Comparison of ENCODE assay signal across 2 cellular contexts in genomic region chr10:131909014-131909808, GRCh38.
TF ChIP-seq lines count a peak whose summit lies in the region.

No MANE protein-coding gene starts in this region.

TF ChIP-seq in HepG2, 621 proteins besides CTCF, POLR2A, EP300 and RAD21 (continued from another document):
- TF ChIP-seq IRF1 (CRISPR knock-in tag; IDR thresholded peaks at IDR 0.05; ENCODE audit: low read depth) (no peak), ZBTB25 (CRISPR knock-in tag; IDR thresholded peaks at IDR 0.05) (no peak), ZNF766 (CRISPR knock-in tag; IDR thresholded peaks at IDR 0.05; ENCODE audit: borderline replicate concordance) (no peak), JUN (CRISPR knock-in tag; IDR thresholded peaks at IDR 0.05) (no peak)

TF ChIP-seq in WTC11, 78 proteins besides CTCF, POLR2A, EP300 and RAD21 (continued from another document):
- TF ChIP-seq PRDM15 (CRISPR knock-in tag; IDR thresholded peaks at IDR 0.05): no peak
- TF ChIP-seq NR2C2 (CRISPR knock-in tag; IDR thresholded peaks at IDR 0.05): no peak
- TF ChIP-seq GTF2I (CRISPR knock-in tag; conservative IDR thresholded peaks at IDR 0.05): no peak
- no peak for TF ChIP-seq NR3C1 (CRISPR knock-in tag; conservative IDR thresholded peaks at IDR 0.05; ENCODE audit: low read depth)
- no peak for TF ChIP-seq FOXP4 (CRISPR knock-in tag; IDR thresholded peaks at IDR 0.05)
- no peak for TF ChIP-seq SOX15 (CRISPR knock-in tag; IDR thresholded peaks at IDR 0.05)
- no peak for TF ChIP-seq ARID4B (CRISPR knock-in tag; IDR thresholded peaks at IDR 0.05; ENCODE audit: borderline replicate concordance)
- no peak for TF ChIP-seq ERG (CRISPR knock-in tag; IDR thresholded peaks at IDR 0.05)
- no peak for TF ChIP-seq ZNF138 (CRISPR knock-in tag; conservative IDR thresholded peaks at IDR 0.05)
